8 cellular contexts compared by ENCODE assay signal in genomic region chr10:113094114-113094486, GRCh38.
A peak's percentile ranks its signal among the peaks of the same experiment; 100 is the strongest.
DNase-seq lines count a peak whose midpoint lies in the region; ATAC-seq and TF ChIP-seq lines count a peak whose summit lies in the region.

No MANE protein-coding gene starts in this region.

- H3K9me3 ChIP-seq in HUES64 (ENCODE audit: insufficient read depth, low read depth, low read length) (no peaks in the 10 kb centered on the region), stomach (no peaks in the 10 kb centered on the region)

- no peak for TF ChIP-seq EP300 in stomach (IDR thresholded peaks at IDR 0.05)

- H3K36me3 ChIP-seq in HUES64 (ENCODE audit: insufficient read depth, low read length) (peaks cover 33% of the 10 kb centered on the region), stomach (peaks cover 0 to 16% (median 5%) of the 10 kb centered on the region in 4 donors)

- H3K4me3 ChIP-seq in HUES64 (ENCODE audit: low read length) (no peak overlapping the region), stomach (no peak overlapping the region)

- no peak for DNase-seq in activated CD8-positive, alpha-beta memory T cell treated with anti-CD3 and anti-CD28 coated beads, Interleukin-2, amount 10 ng/mL, durations not matched to agents 7 days and 5 days
- no peak for DNase-seq in activated CD8-positive, alpha-beta memory T cell treated with anti-CD3 and anti-CD28 coated beads for 24 hours
- DNase-seq in chondrocyte (ENCODE audit: low spot score): no peak
- DNase-seq in stomach: no peak
- DNase-seq in NCI-H187 (lab: John Stamatoyannopoulos, UW): no peak
- DNase-seq in NCI-H69 (lab: John Stamatoyannopoulos, UW): no peak
- DNase-seq in amygdala (lab: John Stamatoyannopoulos, UW): no peak

- ATAC-seq in activated CD8-positive, alpha-beta memory T cell treated with anti-CD3 and anti-CD28 coated beads, Interleukin-2, amount 10 ng/mL, durations not matched to agents 7 days and 5 days: peak; percentile 71

- no peak overlapping the region for H3K9ac ChIP-seq in HUES64 (ENCODE audit: low read depth, low read length)

- H3K27ac ChIP-seq in HUES64 (ENCODE audit: low read depth, low read length) (peak overlapping the region; percentile 1; the same call in 1 of the 2 replicates), stomach (peak overlapping the region; percentile 68 to 88 (median 71))

- H3K27ac Mint-ChIP-seq in activated CD8-positive, alpha-beta memory T cell treated with anti-CD3 and anti-CD28 coated beads, Interleukin-2, amount 10 ng/mL, durations not matched to agents 7 days and 5 days: peak overlapping the region; percentile 54
- H3K27ac Mint-ChIP-seq in chondrocyte (ENCODE audit: unreplicated experiment): peak overlapping the region; percentile 92

- TF ChIP-seq POLR2A in stomach (IDR thresholded peaks at IDR 0.05): no peak

- no peak overlapping the region for H3K4me3 Mint-ChIP-seq in activated CD8-positive, alpha-beta memory T cell treated with anti-CD3 and anti-CD28 coated beads, Interleukin-2, amount 10 ng/mL, durations not matched to agents 7 days and 5 days
- H3K4me3 Mint-ChIP-seq in chondrocyte (ENCODE audit: unreplicated experiment): peak overlapping the region; percentile 24

- intact Hi-C loops in stomach (cut with DNase I; ENCODE audit: low total_unique reads): no loop called here

- H3K27me3 Mint-ChIP-seq in activated CD8-positive, alpha-beta memory T cell treated with anti-CD3 and anti-CD28 coated beads, Interleukin-2, amount 10 ng/mL, durations not matched to agents 7 days and 5 days: peaks cover 4% of the 10 kb centered on the region
- no peaks in the 10 kb centered on the region for H3K27me3 Mint-ChIP-seq in chondrocyte (ENCODE audit: low read depth)

- peaks cover 4% of the 10 kb centered on the region for H3K9me3 Mint-ChIP-seq in activated CD8-positive, alpha-beta memory T cell treated with anti-CD3 and anti-CD28 coated beads, Interleukin-2, amount 10 ng/mL, durations not matched to agents 7 days and 5 days (ENCODE audit: low read depth)
- no peaks in the 10 kb centered on the region for H3K9me3 Mint-ChIP-seq in chondrocyte (ENCODE audit: low read depth)

- 100% methylated on average over 3 of the region's 3 CpGs for WGBS in HUES64
- 41 to 57% (median 44%) methylated on average over 3 of the region's 3 CpGs for whole genome bisulfite sequencing in stomach, 5 donors

- peaks cover 20% of the 10 kb centered on the region for H3K4me1 Mint-ChIP-seq in activated CD8-positive, alpha-beta memory T cell treated with anti-CD3 and anti-CD28 coated beads, Interleukin-2, amount 10 ng/mL, durations not matched to agents 7 days and 5 days
- H3K4me1 Mint-ChIP-seq in chondrocyte (ENCODE audit: low read depth): peaks cover 52% of the 10 kb centered on the region

- CTCF ChIA-PET in activated CD8-positive, alpha-beta memory T cell treated with anti-CD3 and anti-CD28 coated beads, Interleukin-2, amount 10 ng/mL, durations not matched to agents 7 days and 5 days (lab: Charles Lee): interaction anchor here (1.4 kb wide), 1 partner anchor 13 kb away, joined by 3 read pairs; no protein-coding TSS in a partner anchor

- no peaks in the 10 kb centered on the region for H3K27me3 ChIP-seq in HUES64 (ENCODE audit: insufficient read depth, low read length)
- no peaks in the 10 kb centered on the region for H3K27me3 ChIP-seq in stomach

- TF ChIP-seq CTCF in chondrocyte (IDR thresholded peaks at IDR 0.05) (no peak), stomach (IDR thresholded peaks at IDR 0.05) (no peak)

- H3K4me1 ChIP-seq in HUES64 (ENCODE audit: insufficient read depth, low read length) (peaks cover 15% of the 10 kb centered on the region), stomach (peaks cover 26 to 84% (median 56%) of the 10 kb centered on the region in 4 donors)

- peaks cover 3% of the 10 kb centered on the region for H3K36me3 Mint-ChIP-seq in activated CD8-positive, alpha-beta memory T cell treated with anti-CD3 and anti-CD28 coated beads, Interleukin-2, amount 10 ng/mL, durations not matched to agents 7 days and 5 days
- H3K36me3 Mint-ChIP-seq in chondrocyte (ENCODE audit: low read depth): peaks cover 12% of the 10 kb centered on the region
